Comparison of ENCODE assay signal across 8 cellular contexts in genomic region chr6:15662246-15663056, GRCh38. TPM values are rescaled to one million over a fixed set of nuclear protein-coding genes. Genes with fewer than 3 reads are reported as not detected.
DNase-seq lines count a peak whose midpoint lies in the region; ATAC-seq and TF ChIP-seq lines count a peak whose summit lies in the region.

Gene DTNBP1, minus strand, starts transcription at chr6:15663028. Its CDS starts 159 bp downstream, at chr6:15662869.

- no peaks in the 10 kb centered on the region for H3K27me3 ChIP-seq in WERI-Rb-1 (ENCODE audit: insufficient read depth, low read depth, severe bottlenecking)
- H3K27me3 ChIP-seq in breast epithelium: no peaks in the 10 kb centered on the region

- peak; percentile 66 for ATAC-seq in HG02759 (IDR thresholded peaks at IDR 0.05; ENCODE audit: unreplicated experiment)

- TF ChIP-seq POLR2A in breast epithelium (IDR thresholded peaks at IDR 0.05): no peak

- intact Hi-C loops in breast epithelium (cut with DNase I; ENCODE audit: low total_unique reads): no loop called here

- H3K36me3 ChIP-seq in WERI-Rb-1 (peaks cover 26% of the 10 kb centered on the region), breast epithelium (no peaks in the 10 kb centered on the region)

- H3K9me3 ChIP-seq in WERI-Rb-1 (ENCODE audit: severe bottlenecking) (no peaks in the 10 kb centered on the region), breast epithelium (no peaks in the 10 kb centered on the region)

- H3K4me3 ChIP-seq in WERI-Rb-1 (ENCODE audit: low read depth, low read length) (peak within 1 kb of the TSS; percentile 79), breast epithelium (peak within 1 kb of the TSS; percentile 63 to 97 (median 90))

- H3K27ac ChIP-seq in WERI-Rb-1 (peak within 1 kb of the TSS; percentile 60), breast epithelium (peak within 1 kb of the TSS; percentile 84 to 90)

- H3K4me1 ChIP-seq in breast epithelium: peaks cover 0 to 5% of the 10 kb centered on the region in 2 donors

- TF ChIP-seq CTCF in WERI-Rb-1 (IDR thresholded peaks at IDR 0.05; ENCODE audit: low read depth, low read length) (peak; percentile 26), breast epithelium (IDR thresholded peaks at IDR 0.05) (no peak)

- DNase-seq in NCI-H187 (lab: John Stamatoyannopoulos, UW) (peak; percentile 53 to 69), NCI-H187 treated with DMSO at 0.1 percent for 48 hours (lab: John Stamatoyannopoulos, UW) (no peak), NCI-H146 treated with DMSO at 0.1 percent for 48 hours (lab: John Stamatoyannopoulos, UW; ENCODE audit: unreplicated experiment) (peak; percentile 58), WERI-Rb-1 (peak; percentile 95), breast epithelium (ENCODE audit: low spot score in 2 of 2) (peak; percentile 62 to 73), iris pigment epithelial cell (ENCODE audit: low read depth) (peak; percentile 42)
- DNase-seq in stimulated activated CD4-positive, alpha-beta T cell treated with anti-CD3 and anti-CD28 coated beads, Interleukin-12 subunit alpha, Interleukin-12 subunit beta, amount 100 ng/mL, for 4 hours: peak; percentile 84

RNA-seq across cellular contexts. Expression of gene DTNBP1, which starts in this region (rescaled TPM):
- 10 to 100 TPM; 14.6 to 22.0 (median 19.5) TPM for total RNA-seq in breast epithelium
